8 cellular contexts compared by ENCODE assay signal in genomic region chr17:68456529-68457167, GRCh38. TPM values are rescaled to one million over a fixed set of nuclear protein-coding genes. Genes with fewer than 3 reads are reported as not detected.
A peak's percentile ranks its signal among the peaks of the same experiment; 100 is the strongest.
DNase-seq lines count a peak whose midpoint lies in the region; ATAC-seq, FAIRE-seq and TF ChIP-seq lines count a peak whose summit lies in the region.
"Had no signal": no experiment of that assay in that cellular context is flagged by ENCODE, and none has a peak within 500 bp of the region (broad histone marks: within the 10 kb centered on the region; RNA-seq: fewer than 3 reads in every experiment).

No MANE protein-coding gene starts in this region.

- H3K4me3 ChIP-seq in NB4 (ENCODE audit: low read depth, low read length) (peak overlapping the region; percentile 55), adipocyte (ENCODE audit: low read length) (peak overlapping the region; percentile 84), neutrophil (ENCODE audit: low read depth in 1 of 2, low read length in 1 of 2) (peak overlapping the region; percentile 83)

- H3K4me1 ChIP-seq in ES-I3 (ENCODE audit: insufficient read depth, low read length) (peaks cover 22% of the 10 kb centered on the region), adipocyte (ENCODE audit: control insufficient read depth, insufficient read depth, low read length) (peaks cover 62% of the 10 kb centered on the region), neutrophil (ENCODE audit: control insufficient read depth in 1 of 2, insufficient read depth in 1 of 2, low read depth in 1 of 2, low read length in 1 of 2) (peaks cover 71 to 78% of the 10 kb centered on the region in 2 experiments)

- TF ChIP-seq POLR2A in NB4 (IDR thresholded peaks at IDR 0.05; ENCODE audit: extremely low read depth, insufficient read length) = no peak

- no peaks in the 10 kb centered on the region for H3K36me3 ChIP-seq in ES-I3 (ENCODE audit: insufficient read depth, low read length)
- peaks cover 5% of the 10 kb centered on the region for H3K36me3 ChIP-seq in adipocyte (ENCODE audit: control insufficient read depth, insufficient read depth, low read length, severe bottlenecking)
- peaks cover 9% of the 10 kb centered on the region for H3K36me3 ChIP-seq in neutrophil

- H3K27me3 ChIP-seq in adipocyte (replicated peaks; ENCODE audit: control insufficient read depth, insufficient read depth, low read length) (no peaks in the 10 kb centered on the region), neutrophil (no peaks in the 10 kb centered on the region)

- H3K9ac ChIP-seq in ES-I3 (ENCODE audit: low read depth, low read length) = peak overlapping the region; percentile 62
- H3K9ac ChIP-seq in adipocyte (ENCODE audit: low read length) = peak overlapping the region; percentile 90

- H3K9me3 ChIP-seq in ES-I3 (ENCODE audit: control insufficient read depth, insufficient read depth, low read length) = no peaks in the 10 kb centered on the region
- H3K9me3 ChIP-seq in adipocyte (ENCODE audit: control insufficient read depth, low read length) = no peaks in the 10 kb centered on the region
- no peaks in the 10 kb centered on the region for H3K9me3 ChIP-seq in neutrophil

- H3K27ac ChIP-seq in neutrophil = peak overlapping the region; percentile 92

- TF ChIP-seq CTCF in NB4 (IDR thresholded peaks at IDR 0.05; ENCODE audit: low read depth, low read length) = no peak
- TF ChIP-seq CTCF in neutrophil (IDR thresholded peaks at IDR 0.05) = no peak

- DNase-seq in NB4 (ENCODE audit: low read depth) (peak; percentile 48), adipocyte (ENCODE audit: low read depth) (peak; percentile 96), Right ventricle myocardium inferior (ENCODE audit: missing footprints) (peak; percentile 90), GM19239 (ENCODE audit: insufficient read length, low spot score) (no peak), DMS79 (lab: John Stamatoyannopoulos, UW) (no peak)

- intact Hi-C loops in Right ventricle myocardium inferior (cut with DNase I) = loop anchor here (5.0 to 10.0 kb wide), 3 partner anchors 34 to 352 kb away; no protein-coding TSS in a partner anchor

- peak; percentile 81 for ATAC-seq in Right ventricle myocardium inferior

- FAIRE-seq in GM19239 (lab: Jason Lieb, UNC) = no peak
- FAIRE-seq: islet of Langerhans had no signal

RNA-seq across cellular contexts. Expression of gene WIPI1, which starts 0.6 kb away (rescaled TPM):
- 62.8 TPM for total RNA-seq in Right ventricle myocardium inferior

RNA-seq across cellular contexts. Expression of gene PRKAR1A, which starts 55.6 kb away (rescaled TPM):
- 584 TPM for total RNA-seq in Right ventricle myocardium inferior

Comparison
In these comparisons a context has a peak if more than half of its experiments do, and no peak if none do; other contexts are left out.
1. DNase-seq: peak in NB4 (single experiment), adipocyte (single experiment) and Right ventricle myocardium inferior (single experiment); none in GM19239 (single experiment) and DMS79 (single experiment).
2. Peak in every context shown above with its lines, with median percentiles within 50 percentile points of each other: H3K4me3 ChIP-seq.